1 cellular context compared by ENCODE assay signal in genomic region chr4:183450108-183450507, GRCh38.
TF ChIP-seq lines count a peak whose summit lies in the region.

No MANE protein-coding gene starts in this region.

TF ChIP-seq in IMR-90, 13 proteins besides CTCF, POLR2A, EP300 and RAD21 (continued from another document):
- TF ChIP-seq FOS (IDR thresholded peaks at IDR 0.05; ENCODE audit: low read depth, low read length) (no peak), MXI1 (IDR thresholded peaks at IDR 0.05; ENCODE audit: borderline replicate concordance, low read depth, low read length) (no peak), RCOR1 (IDR thresholded peaks at IDR 0.05; ENCODE audit: insufficient replicate concordance, low read length) (no peak), SMC3 (IDR thresholded peaks at IDR 0.05; ENCODE audit: low read depth, low read length) (no peak)
